Comparison of ENCODE assay signal across 8 cellular contexts in genomic region chr3:52055537-52056351, GRCh38. TPM values are rescaled to one million over a fixed set of nuclear protein-coding genes. Genes with fewer than 3 reads are reported as not detected.
DNase-seq lines count a peak whose midpoint lies in the region; ATAC-seq and TF ChIP-seq lines count a peak whose summit lies in the region.

No MANE protein-coding gene starts in this region.

- H3K36me3 ChIP-seq in cardiac muscle cell (peaks cover 6% of the 10 kb centered on the region), psoas muscle (ENCODE audit: insufficient read depth in 1 of 2, low read depth in 1 of 2) (peaks cover 0 to 23% of the 10 kb centered on the region in 2 donors)

- ATAC-seq in HG02759 (IDR thresholded peaks at IDR 0.05; ENCODE audit: unreplicated experiment) = peak; percentile 14
- peak in 2 of 4 donors; percentile 8 to 27 for ATAC-seq in psoas muscle

- no peaks in the 10 kb centered on the region for H3K27me3 ChIP-seq in cardiac muscle cell
- no peaks in the 10 kb centered on the region for H3K27me3 ChIP-seq in psoas muscle (ENCODE audit: insufficient read depth in 3 of 3, low read length in 2 of 3)

- H3K4me1 ChIP-seq in cardiac muscle cell (ENCODE audit: low read depth) (peaks cover 16% of the 10 kb centered on the region), psoas muscle (peaks cover 44% of the 10 kb centered on the region)

- H3K27ac ChIP-seq in cardiac muscle cell = peak overlapping the region; percentile 40
- peak overlapping the region; percentile 86 for H3K27ac ChIP-seq in psoas muscle

- TF ChIP-seq CTCF in cardiac muscle cell (IDR thresholded peaks at IDR 0.05; ENCODE audit: low read depth, low read length) (peak; percentile 10), psoas muscle (IDR thresholded peaks at IDR 0.05) (peak; percentile 40)

- WGBS in psoas muscle, 3 donors = 0 to 1% (median 0%) methylated on average over 51 to 94 of the region's 94 CpGs

- H3K9me3 ChIP-seq in cardiac muscle cell (ENCODE audit: low read depth) (no peaks in the 10 kb centered on the region), psoas muscle (no peaks in the 10 kb centered on the region)

- H3K4me3 ChIP-seq in cardiac muscle cell = peak overlapping the region; percentile 78
- H3K4me3 ChIP-seq in psoas muscle = peak overlapping the region; percentile 87

- DNase-seq in DMS53 (lab: John Stamatoyannopoulos, UW) (peak; percentile 67), DMS53 treated with DMSO at 0.1 percent for 48 hours (lab: John Stamatoyannopoulos, UW; ENCODE audit: unreplicated experiment) (no peak), RKO (ENCODE audit: low spot score) (peak; percentile 67), cardiac muscle cell (ENCODE audit: low read depth in 1 of 2, low spot score in 1 of 2) (peak; percentile 59 to 80), psoas muscle (peak; percentile 46 to 79), midbrain (lab: John Stamatoyannopoulos, UW) (no peak)
- peak; percentile 52 for DNase-seq in activated naive CD4-positive, alpha-beta T cell treated with anti-CD3 and anti-CD28 coated beads, Interleukin-2, amount 50 U/mL, for 16 hours

- intact Hi-C loops in psoas muscle (cut with DNase I) = loop anchor here (2.0 to 5.0 kb wide), 3 partner anchors 49 to 87 kb away; no protein-coding TSS in a partner anchor

RNA-seq across cellular contexts. Expression of gene DUSP7, which starts 0.6 kb away (rescaled TPM):
- 32.2 and 39.5 TPM in 2 replicates for total RNA-seq in cardiac muscle cell
- 7.1 and 13.1 TPM in 2 replicates for polyA plus RNA-seq in cardiac muscle cell
- 10 to 100 TPM in 3 of 4 donors, 1 to 10 TPM in 1; 9.7 to 31.9 (median 17.1) TPM for total RNA-seq in psoas muscle
- 10 to 100 TPM in 2 of 3 donors, 1 to 10 TPM in 1; 7.4 to 27.6 (median 15.7) TPM for polyA plus RNA-seq in psoas muscle

Comparison
In these comparisons a context has a peak if more than half of its experiments do, and no peak if none do; other contexts are left out.
1. DNase-seq: peak in DMS53 (single experiment), RKO (single experiment), activated naive CD4-positive, alpha-beta T cell treated with anti-CD3 and anti-CD28 coated beads, Interleukin-2, amount 50 U/mL, for 16 hours (single experiment), cardiac muscle cell (2 of 2) and psoas muscle (2 of 2); none in DMS53 treated with DMSO at 0.1 percent for 48 hours (single experiment) and midbrain (single experiment).